In genomic region chr5:42522783-42523182, GRCh38 we compare ENCODE assay signal across 26 cellular contexts.
"Had no signal": no experiment of that assay in that cellular context is flagged by ENCODE, and none has a peak within 500 bp of the region (broad histone marks: within the 10 kb centered on the region; RNA-seq: fewer than 3 reads in every experiment).

No MANE protein-coding gene starts in this region.

- H3K27ac ChIP-seq: right lobe of liver, stomach, testis, VCaP had no signal

- H3K9me3 ChIP-seq: right lobe of liver, SK-N-SH, testis had no signal

- ATAC-seq: left cardiac atrium; left ventricle myocardium superior; right lobe of liver; stimulated activated memory B cell treated with anti-CD40 and anti-IgM and Interleukin-4, amounts not matched to agents 10 μg/mL and 1 μg/mL and 100 μg/mL, for 72 hours had no signal

- H3K4me3 Mint-ChIP-seq: activated naive CD8-positive, alpha-beta T cell; nephron; stimulated activated memory B cell treated with anti-CD40 and anti-IgM and Interleukin-4, amounts not matched to agents 10 μg/mL and 1 μg/mL and 100 μg/mL, for 72 hours had no signal

- H3K27ac Mint-ChIP-seq: activated naive CD8-positive, alpha-beta T cell; nephron; stimulated activated memory B cell treated with anti-CD40 and anti-IgM and Interleukin-4, amounts not matched to agents 10 μg/mL and 1 μg/mL and 100 μg/mL, for 72 hours had no signal

- DNase-seq: activated CD4-positive, alpha-beta T cell treated with anti-CD3 and anti-CD28 coated beads for 4 hours; activated CD4-positive, alpha-beta T cell treated with anti-CD3 and anti-CD28 coated beads, Interleukin-2, amount 50 U/mL, for 4 hours; activated effector memory CD4-positive, alpha-beta T cell treated with Interleukin-2 at 50 U/mL for 16 hours; activated naive CD4-positive, alpha-beta T cell treated with Interleukin-2 at 50 U/mL for 16 hours; activated T-cell treated with anti-CD3 and anti-CD28 coated beads for 4 hours; anterior cingulate cortex; cerebellar nuclear complex; dorsolateral prefrontal cortex; effector memory CD4-positive, alpha-beta T cell; foreskin melanocyte; glutamatergic neuron; left cardiac atrium; left ventricle myocardium superior; right lobe of liver; SK-N-SH; small intestine; stimulated activated CD4-positive, alpha-beta T cell treated with anti-CD3 and anti-CD28 coated beads, Interleukin-4, amount 100 ng/mL, for 24 hours; stomach; T-helper 2 cell; testis; trophoblast cell had no signal

- H3K36me3 ChIP-seq: right lobe of liver, stomach had no signal

- H3K27me3 Mint-ChIP-seq: stimulated activated memory B cell treated with anti-CD40 and anti-IgM and Interleukin-4, amounts not matched to agents 10 μg/mL and 1 μg/mL and 100 μg/mL, for 72 hours had no signal

- H3K27me3 ChIP-seq: dorsolateral prefrontal cortex, right lobe of liver, stomach, testis had no signal

- H3K36me3 Mint-ChIP-seq: activated naive CD8-positive, alpha-beta T cell; stimulated activated memory B cell treated with anti-CD40 and anti-IgM and Interleukin-4, amounts not matched to agents 10 μg/mL and 1 μg/mL and 100 μg/mL, for 72 hours had no signal

- H3K4me1 Mint-ChIP-seq: stimulated activated memory B cell treated with anti-CD40 and anti-IgM and Interleukin-4, amounts not matched to agents 10 μg/mL and 1 μg/mL and 100 μg/mL, for 72 hours had no signal

- H3K4me3 ChIP-seq: coronary artery, dorsolateral prefrontal cortex, right lobe of liver, stomach, testis had no signal
